Comparison of ENCODE assay signal across 20 cellular contexts in the genomic region with DNA sequence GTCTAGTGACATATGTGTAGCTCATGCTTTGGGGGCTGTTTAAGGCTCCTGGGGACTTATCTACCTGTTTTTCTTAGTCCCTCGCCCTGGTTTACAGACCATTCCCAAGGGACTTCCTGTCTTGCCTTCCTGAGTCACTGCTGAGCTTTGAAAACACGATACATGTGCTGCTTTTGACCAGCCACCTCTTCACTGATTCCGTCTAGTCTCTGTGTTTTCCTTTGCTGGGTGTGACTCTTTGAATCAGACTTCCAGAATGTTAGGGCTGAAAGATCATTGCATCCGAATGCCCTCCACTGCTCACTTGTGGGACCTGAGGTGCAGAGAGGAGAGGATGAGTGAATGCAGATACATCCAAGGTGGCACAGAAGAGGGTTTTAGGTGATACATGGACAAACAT. TPM values are rescaled to one million over a fixed set of nuclear protein-coding genes. Genes with fewer than 3 reads are reported as not detected.
DNase-seq lines count a peak whose midpoint lies in the region; ATAC-seq, FAIRE-seq and TF ChIP-seq lines count a peak whose summit lies in the region.
"Had no signal": no experiment of that assay in that cellular context is flagged by ENCODE, and none has a peak within 500 bp of the region (broad histone marks: within the 10 kb centered on the region; RNA-seq: fewer than 3 reads in every experiment).

No MANE protein-coding gene starts in this region.

- no peak for DNase-seq in activated CD4-positive, alpha-beta T cell treated with anti-CD3 and anti-CD28 coated beads, Interleukin-2, amount 10 ng/mL, durations not matched to agents 24 days and 14 days
- DNase-seq in activated CD4-positive, alpha-beta T cell treated with anti-CD3 and anti-CD28 coated beads, Interleukin-2, amount 50 U/mL, for 4 hours, result no peak
- DNase-seq in amniotic stem cell (lab: John Stamatoyannopoulos, UW) (peak; percentile 17), foreskin keratinocyte (peak; percentile 71 to 88), urothelium cell line (ENCODE audit: low spot score) (peak; percentile 41), NCI-H1436 (lab: John Stamatoyannopoulos, UW) (no peak)
- no peak for DNase-seq in stimulated activated CD4-positive, alpha-beta T cell treated with anti-CD3 and anti-CD28 coated beads, Interleukin-4, amount 100 ng/mL, for 1 hour
- DNase-seq in activated CD8-positive, alpha-beta memory T cell treated with anti-CD3 and anti-CD28 coated beads for 24 hours, result no peak
- DNase-seq: activated CD4-positive, CD25-positive, alpha-beta regulatory T cell treated with anti-CD3 and anti-CD28 coated beads, Interleukin-2, amount 50 U/mL, for 72 hours; activated T-cell treated with anti-CD3 and anti-CD28 coated beads, Interleukin-2, amount 50 U/mL, for 48 hours; DMS53; left cardiac atrium; naive thymus-derived CD4-positive, alpha-beta T cell; NCI-H1694 treated with DMSO at 0.1 percent for 48 hours; NK-92 treated with Interleukin-12 subunit alpha and Interleukin-12 subunit beta, amount 100 ng/mL, for 24 hours; sigmoid colon had no signal

- TF ChIP-seq CTCF in foreskin keratinocyte (conservative IDR thresholded peaks at IDR 0.05), result peak; percentile 16

- no peak for FAIRE-seq in urothelium cell line (lab: Jason Lieb, UNC)
- FAIRE-seq: GM12891, GM19239, H1 had no signal

- peaks cover 24% of the 10 kb centered on the region for H3K9me3 Mint-ChIP-seq in activated CD4-positive, alpha-beta T cell treated with anti-CD3 and anti-CD28 coated beads, Interleukin-2, amount 10 ng/mL, durations not matched to agents 24 days and 14 days

- no peak overlapping the region for H3K4me3 Mint-ChIP-seq in activated CD4-positive, alpha-beta T cell treated with anti-CD3 and anti-CD28 coated beads, Interleukin-2, amount 10 ng/mL, durations not matched to agents 24 days and 14 days
- H3K4me3 Mint-ChIP-seq: brain; naive thymus-derived CD4-positive, alpha-beta T cell had no signal

- H3K27ac ChIP-seq in foreskin keratinocyte, result peak overlapping the region; percentile 84
- H3K27ac ChIP-seq: sigmoid colon had no signal

- no peaks in the 10 kb centered on the region for H3K27me3 ChIP-seq in foreskin keratinocyte
- H3K27me3 ChIP-seq: sigmoid colon had no signal

- peak; percentile 9 for ATAC-seq in foreskin keratinocyte
- ATAC-seq: naive thymus-derived CD4-positive, alpha-beta T cell had no signal

- peak overlapping the region; percentile 23 for H3K27ac Mint-ChIP-seq in activated CD4-positive, alpha-beta T cell treated with anti-CD3 and anti-CD28 coated beads, Interleukin-2, amount 10 ng/mL, durations not matched to agents 24 days and 14 days
- H3K27ac Mint-ChIP-seq: brain; naive thymus-derived CD4-positive, alpha-beta T cell had no signal

- peaks cover 27% of the 10 kb centered on the region for H3K4me1 ChIP-seq in foreskin keratinocyte

- no peaks in the 10 kb centered on the region for H3K27me3 Mint-ChIP-seq in activated CD4-positive, alpha-beta T cell treated with anti-CD3 and anti-CD28 coated beads, Interleukin-2, amount 10 ng/mL, durations not matched to agents 24 days and 14 days

- intact Hi-C loops in activated CD4-positive, alpha-beta T cell treated with anti-CD3 and anti-CD28 coated beads, Interleukin-2, amount 10 ng/mL, durations not matched to agents 24 days and 14 days (cut with micrococcal nuclease), result no loop called here

- peaks cover 2% of the 10 kb centered on the region for H3K36me3 Mint-ChIP-seq in activated CD4-positive, alpha-beta T cell treated with anti-CD3 and anti-CD28 coated beads, Interleukin-2, amount 10 ng/mL, durations not matched to agents 24 days and 14 days (ENCODE audit: low read depth)
- H3K36me3 Mint-ChIP-seq: brain had no signal

- H3K4me1 Mint-ChIP-seq in activated CD4-positive, alpha-beta T cell treated with anti-CD3 and anti-CD28 coated beads, Interleukin-2, amount 10 ng/mL, durations not matched to agents 24 days and 14 days, result peaks cover 3% of the 10 kb centered on the region

RNA-seq across cellular contexts. Expression of gene CITED4, which starts 35.3 kb away (rescaled TPM):
- 5.5 and 6.0 TPM in 2 replicates for total RNA-seq in activated CD4-positive, alpha-beta T cell treated with anti-CD3 and anti-CD28 coated beads, Interleukin-2, amount 10 ng/mL, durations not matched to agents 24 days and 14 days
- 92.2 and 130 TPM in 2 replicates for total RNA-seq in foreskin keratinocyte
- 149 and 243 TPM in 2 replicates for polyA plus RNA-seq in foreskin keratinocyte

Comparison
In these comparisons a context has a peak if more than half of its experiments do, and no peak if none do; other contexts are left out.
1. DNase-seq: peak in amniotic stem cell (single experiment), foreskin keratinocyte (2 of 2) and urothelium cell line (single experiment); none in activated CD4-positive, alpha-beta T cell treated with anti-CD3 and anti-CD28 coated beads, Interleukin-2, amount 10 ng/mL, durations not matched to agents 24 days and 14 days (single experiment), activated CD4-positive, alpha-beta T cell treated with anti-CD3 and anti-CD28 coated beads, Interleukin-2, amount 50 U/mL, for 4 hours (0 of 2), stimulated activated CD4-positive, alpha-beta T cell treated with anti-CD3 and anti-CD28 coated beads, Interleukin-4, amount 100 ng/mL, for 1 hour (single experiment), activated CD8-positive, alpha-beta memory T cell treated with anti-CD3 and anti-CD28 coated beads for 24 hours (single experiment) and NCI-H1436 (single experiment).
2. RNA of gene CITED4, which starts 35.3 kb away (total RNA-seq): 92.2 to 130 TPM in foreskin keratinocyte; 5.5 to 6.0 TPM in activated CD4-positive, alpha-beta T cell treated with anti-CD3 and anti-CD28 coated beads, Interleukin-2, amount 10 ng/mL, durations not matched to agents 24 days and 14 days; every median in the first group is over 10 times any median in the second.